Comparison of ENCODE assay signal across 1 cellular context in genomic region chr2:241645056-241645914, GRCh38.
TF ChIP-seq lines count a peak whose summit lies in the region.

No MANE protein-coding gene starts in this region.

TF ChIP-seq in IMR-90, 13 proteins besides CTCF, POLR2A, EP300 and RAD21:
- TF ChIP-seq ELK1 (IDR thresholded peaks at IDR 0.05; ENCODE audit: borderline replicate concordance, low read depth, low read length) (no peak), RCOR1 (IDR thresholded peaks at IDR 0.05; ENCODE audit: insufficient replicate concordance, low read length) (no peak), NFE2L2 (IDR thresholded peaks at IDR 0.05; ENCODE audit: low read depth, low read length) (no peak), BHLHE40 (IDR thresholded peaks at IDR 0.05; ENCODE audit: low read depth, low read length) (no peak), FOS (IDR thresholded peaks at IDR 0.05; ENCODE audit: low read depth, low read length) (no peak)
